In the genomic region with DNA sequence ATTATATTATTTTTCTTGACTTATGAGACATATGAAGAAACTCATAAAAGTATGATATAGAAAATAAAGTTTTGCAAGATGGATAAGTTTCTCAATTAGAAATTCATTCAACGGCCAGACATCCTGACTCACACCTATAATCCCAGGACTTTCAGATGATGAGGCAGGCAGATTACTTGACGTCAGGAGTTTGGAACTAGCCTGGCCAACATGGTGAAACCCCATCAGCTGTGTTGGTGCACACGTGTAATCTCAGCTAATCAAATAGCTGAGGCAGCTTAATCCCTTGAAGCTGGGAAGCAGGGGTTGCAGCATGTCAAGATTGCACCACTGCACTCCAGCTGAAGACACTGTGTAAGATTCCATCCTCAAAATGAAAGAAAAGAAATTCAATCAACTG, we compare ENCODE assay signal across 7 cellular contexts. TPM values are rescaled to one million over a fixed set of nuclear protein-coding genes. Genes with fewer than 3 reads are reported as not detected.
"Had no signal": no experiment of that assay in that cellular context is flagged by ENCODE, and none has a peak within 500 bp of the region (broad histone marks: within the 10 kb centered on the region; RNA-seq: fewer than 3 reads in every experiment).

No MANE protein-coding gene starts in this region.

RNA-seq across cellular contexts. Expression of a gene that starts 28.0 kb away (rescaled TPM):
- total RNA-seq: GM23248, GM23338, H1, H4, H7, H9, HFFc6 had no signal
- polyA plus RNA-seq: GM23248, GM23338, H1 had no signal
